ENCODE assay signal across 10 cellular contexts in genomic region chr19:17001603-17002183, GRCh38. TPM values are rescaled to one million over a fixed set of nuclear protein-coding genes. Genes with fewer than 3 reads are reported as not detected.
DNase-seq lines count a peak whose midpoint lies in the region; ATAC-seq, FAIRE-seq and TF ChIP-seq lines count a peak whose summit lies in the region.
"Had no signal": no experiment of that assay in that cellular context is flagged by ENCODE, and none has a peak within 500 bp of the region (broad histone marks: within the 10 kb centered on the region; RNA-seq: fewer than 3 reads in every experiment).

No MANE protein-coding gene starts in this region.

- no TSS peak for BruUV-seq in HepG2 (replicated peaks; lab: Mats Ljungman, UMichigan)

- H3K79me2 ChIP-seq in HepG2 (ENCODE audit: insufficient read depth, low read length) = no peaks in the 10 kb centered on the region

- H3K9me3 ChIP-seq in right lobe of liver (no peaks in the 10 kb centered on the region), HepG2 (ENCODE audit: low read length) (no peaks in the 10 kb centered on the region; the same call in 1 of the 2 replicates)
- H3K9me3 ChIP-seq: body of pancreas had no signal

- TF ChIP-seq EP300 in HepG2 (IDR thresholded peaks at IDR 0.05; ENCODE audit: low read depth in 2 of 2, low read length in 2 of 2) (no peak), HepG2 (CRISPR knock-in tag; IDR thresholded peaks at IDR 0.05; ENCODE audit: borderline replicate concordance) (no peak)

- DNase-seq in right lobe of liver (no peak), HepG2 (ENCODE audit: low spot score) (no peak), urothelium cell line (ENCODE audit: low spot score) (no peak), SIG-M5 (lab: John Stamatoyannopoulos, UW) (no peak), superior temporal gyrus (ENCODE audit: extremely low spot score) (no peak), lower leg skin (ENCODE audit: low spot score in 2 of 2) (no peak)
- peak in 1 of 2 donors; percentile 85 for DNase-seq in activated naive CD4-positive, alpha-beta T cell treated with anti-CD3 and anti-CD28 coated beads, Interleukin-2, amount 50 U/mL, for 72 hours (ENCODE audit: low spot score in 2 of 2)
- DNase-seq in stimulated activated CD4-positive, alpha-beta T cell treated with anti-CD3 and anti-CD28 coated beads, Interleukin-12 subunit alpha, Interleukin-12 subunit beta, amount 100 ng/mL, for 48 hours (ENCODE audit: low read depth in 2 of 3, low spot score in 1 of 3) = peak; percentile 9 to 32 (median 29)
- DNase-seq: body of pancreas, MM.1S had no signal

- no peak overlapping the region for H3K4me2 ChIP-seq in HepG2 (ENCODE audit: low read depth, low read length)

- POLR2A ChIA-PET in HepG2 (lab: Yijun Ruan, JAX) = no interaction called here

- WGBS in right lobe of liver (ENCODE audit: insufficient coverage, low coverage, low lambda C conversion rate, missing lambda C conversion rate) = 37% methylated on average over 6 of the region's 7 CpGs
- WGBS in HepG2 (ENCODE audit: low lambda C conversion rate) = 22% methylated on average over 7 of the region's 7 CpGs
- WGBS in lower leg skin, 2 donors = 41 to 46% methylated on average over 7 of the region's 7 CpGs

- no peaks in the 10 kb centered on the region for H3K4me1 ChIP-seq in right lobe of liver
- no peaks in the 10 kb centered on the region for H3K4me1 ChIP-seq in HepG2 (ENCODE audit: insufficient read depth, low read length)
- H3K4me1 ChIP-seq: body of pancreas had no signal

- H3K4me3 ChIP-seq in right lobe of liver = no peak overlapping the region
- H3K4me3 ChIP-seq in HepG2 (replicated peaks in 1 of 3; ENCODE audit: insufficient read depth in 1 of 3, low read depth in 2 of 3, low read length in 3 of 3) = no peak overlapping the region
- no peak overlapping the region for H3K4me3 ChIP-seq in lower leg skin (ENCODE audit: low read depth, poor library complexity, severe bottlenecking)
- H3K4me3 ChIP-seq: body of pancreas had no signal

- intact Hi-C loops in right lobe of liver (cut with DNase I) = no loop called here
- intact Hi-C loops in HepG2 (cut with micrococcal nuclease; ENCODE audit: unreplicated experiment) = no loop called here
- intact Hi-C loops in lower leg skin (cut with DNase I; ENCODE audit: low total_unique reads) = no loop called here

- FAIRE-seq in HepG2 (lab: Jason Lieb, UNC) (no peak), urothelium cell line (lab: Jason Lieb, UNC) (no peak)

- TF ChIP-seq POLR2A in right lobe of liver (IDR thresholded peaks at IDR 0.05) = no peak
- no peak for TF ChIP-seq POLR2A in HepG2 (IDR thresholded peaks at IDR 0.05; ENCODE audit: insufficient read depth in 1 of 2, low read depth in 2 of 2, low read length in 2 of 2)
- no peak for TF ChIP-seq POLR2A in lower leg skin (IDR thresholded peaks at IDR 0.05)

- H3K27ac ChIP-seq in right lobe of liver (no peak overlapping the region), HepG2 (ENCODE audit: extremely low read length, insufficient read depth, low read length) (no peak overlapping the region)
- H3K27ac ChIP-seq: body of pancreas had no signal

- peaks cover 0 to 5% of the 10 kb centered on the region in 2 donors for H3K36me3 Mint-ChIP-seq in activated naive CD4-positive, alpha-beta T cell treated with anti-CD3 and anti-CD28 coated beads, Interleukin-2, amount 50 U/mL, for 72 hours

- H3K36me3 ChIP-seq in right lobe of liver = no peaks in the 10 kb centered on the region
- H3K36me3 ChIP-seq in HepG2 (replicated peaks in 1 of 2; ENCODE audit: control insufficient read depth in 1 of 2, insufficient read depth in 2 of 2, low read length in 2 of 2) = no peaks in the 10 kb centered on the region

- H2AFZ ChIP-seq in HepG2 (ENCODE audit: low read length) = no peak overlapping the region

- TF ChIP-seq CTCF in right lobe of liver (IDR thresholded peaks at IDR 0.05) (no peak), HepG2 (CRISPR knock-in tag; IDR thresholded peaks at IDR 0.05) (no peak), lower leg skin (IDR thresholded peaks at IDR 0.05) (no peak)

- in situ Hi-C loops in HepG2 (cut with HindIII; ENCODE audit: extremely low pct_ligation_motif_present, low pct_unique_long_range_greater_than_20kb) = no loop called here

- H3K9me3 Mint-ChIP-seq in activated naive CD4-positive, alpha-beta T cell treated with anti-CD3 and anti-CD28 coated beads, Interleukin-2, amount 50 U/mL, for 72 hours = peaks cover 5 to 7% of the 10 kb centered on the region in 2 donors

- no peak overlapping the region for H3K9ac ChIP-seq in HepG2 (ENCODE audit: insufficient read depth, low read depth, low read length)

- H3K27me3 ChIP-seq in right lobe of liver (no peaks in the 10 kb centered on the region), HepG2 (ENCODE audit: control insufficient read depth in 1 of 2, insufficient read depth in 2 of 2, low read length in 2 of 2) (peaks cover 0 to 3% of the 10 kb centered on the region in 2 experiments; a peak in 1 of 5 replicates)
- H3K27me3 ChIP-seq: body of pancreas had no signal

- CTCF ChIA-PET in HepG2 (lab: Yijun Ruan, JAX; ENCODE audit: low intra/inter-chr PET ratio, low total read pairs) = no interaction called here

- peak overlapping the region; percentile 22 to 64 for H3K27ac Mint-ChIP-seq in activated naive CD4-positive, alpha-beta T cell treated with anti-CD3 and anti-CD28 coated beads, Interleukin-2, amount 50 U/mL, for 72 hours

- no peak for TF ChIP-seq RAD21 in HepG2 (CRISPR knock-in tag; IDR thresholded peaks at IDR 0.05)

- H4K20me1 ChIP-seq in HepG2 (ENCODE audit: insufficient read depth, low read length) = no peaks in the 10 kb centered on the region

- ATAC-seq in right lobe of liver = peak in 3 of 4 donors; percentile 13 to 43 (median 38)
- no peak for ATAC-seq in HepG2
- peak; percentile 57 to 90 for ATAC-seq in activated naive CD4-positive, alpha-beta T cell treated with anti-CD3 and anti-CD28 coated beads, Interleukin-2, amount 50 U/mL, for 72 hours
- ATAC-seq: body of pancreas had no signal

TF ChIP-seq in HepG2, 621 proteins besides CTCF, POLR2A, EP300 and RAD21 (continues in another document):
- TF ChIP-seq U2AF2 (IDR thresholded peaks at IDR 0.05; ENCODE audit: low read depth, low read length) (no peak), ZNF441 (CRISPR knock-in tag; IDR thresholded peaks at IDR 0.05; ENCODE audit: borderline replicate concordance) (no peak), ZNF143 (CRISPR knock-in tag; IDR thresholded peaks at IDR 0.05) (no peak), HDAC6 (IDR thresholded peaks at IDR 0.05; ENCODE audit: low read depth, low read length) (no peak), KAT7 (CRISPR knock-in tag; IDR thresholded peaks at IDR 0.05; ENCODE audit: borderline replicate concordance) (no peak), JUNB (CRISPR knock-in tag; IDR thresholded peaks at IDR 0.05; ENCODE audit: borderline replicate concordance) (no peak), DDIT3 (CRISPR knock-in tag; IDR thresholded peaks at IDR 0.05) (no peak), PBX3 (CRISPR knock-in tag; IDR thresholded peaks at IDR 0.05; ENCODE audit: borderline replicate concordance) (no peak)

RNA-seq across cellular contexts. Expression of gene CPAMD8, which starts 24.9 kb away (rescaled TPM):
- total RNA-seq in right lobe of liver (1 to 10 TPM in 4 of 6 experiments, under 1 TPM in 2; 0.90 to 1.8 (median 1.2) TPM), HepG2 (2016; rRNA removed; fragmentation: Illumina TruSeq; extraction: Trizol) (0.28 and 0.29 TPM in 2 replicates), lower leg skin (10 to 100 TPM in 3 of 4 donors, 1 to 10 TPM in 1; 8.1 to 14.0 (median 13.0) TPM)
- total RNA-seq in HepG2 (2016; cell fraction: cytosol; rRNA removed; fragmentation: Illumina TruSeq; extraction: Trizol; ENCODE audit: low read depth) = not detected in 2 replicates
- total RNA-seq in HepG2 (2016; cell fraction: insoluble cytoplasmic fraction; rRNA removed; fragmentation: Illumina TruSeq; extraction: Trizol) = 0.04 and 0.21 TPM in 2 replicates
- not detected in 2 replicates for total RNA-seq in HepG2 (2016; cell fraction: membrane; rRNA removed; fragmentation: Illumina TruSeq; extraction: Trizol)
- 0.34 TPM in 2 replicates for total RNA-seq in HepG2 (2016; cell fraction: nucleus; rRNA removed; fragmentation: Illumina TruSeq; extraction: Trizol)
- 0.34 and 0.91 TPM in 2 replicates for polyA plus RNA-seq in HepG2 (2011; rRNA removed)
- polyA plus RNA-seq in HepG2 (2011; cell fraction: cytosol; rRNA removed) = 0.21 and 0.35 TPM in 2 replicates
- polyA plus RNA-seq in HepG2 (2011; cell fraction: nucleus; rRNA removed) = 1.6 and 2.5 TPM in 2 replicates
- polyA plus RNA-seq in HepG2 (2012) = 0.12 and 0.71 TPM in 2 replicates
- 0.09 TPM in 1 of 2 replicates, not detected in the other for polyA plus RNA-seq in HepG2 (2016; cell fraction: cytosol; fragmentation: Illumina TruSeq; extraction: Trizol; ENCODE audit: low read depth)
- 0.07 TPM in 1 of 2 replicates, not detected in the other for polyA plus RNA-seq in HepG2 (2016; cell fraction: insoluble cytoplasmic fraction; fragmentation: Illumina TruSeq; extraction: Trizol; ENCODE audit: low read depth)
- polyA plus RNA-seq in HepG2 (2016; cell fraction: membrane; fragmentation: Illumina TruSeq; extraction: Trizol; ENCODE audit: low read depth) = 0.26 TPM in 1 of 2 replicates, not detected in the other
- 0.14 and 0.48 TPM in 2 replicates for polyA plus RNA-seq in HepG2 (2016; cell fraction: nucleus; fragmentation: Illumina TruSeq; extraction: Trizol; ENCODE audit: insufficient read depth, low read depth)
- 0.30 and 0.94 TPM in 2 replicates for polyA minus RNA-seq in HepG2 (2011; rRNA and poly(A)+ RNA removed; ENCODE audit: low replicate concordance)
- polyA minus RNA-seq in HepG2 (2011; cell fraction: cytosol; rRNA and poly(A)+ RNA removed) = not detected in 2 replicates
- polyA minus RNA-seq in HepG2 (2011; cell fraction: nucleus; rRNA and poly(A)+ RNA removed) = 0.26 and 1.4 TPM in 2 replicates
- under 1 TPM; 0.19 to 0.75 TPM for total RNA-seq in activated naive CD4-positive, alpha-beta T cell treated with anti-CD3 and anti-CD28 coated beads, Interleukin-2, amount 50 U/mL, for 72 hours

Comparison
In these comparisons a context has a peak if more than half of its experiments do, and no peak if none do; other contexts are left out.
1. DNase-seq: peak in stimulated activated CD4-positive, alpha-beta T cell treated with anti-CD3 and anti-CD28 coated beads, Interleukin-12 subunit alpha, Interleukin-12 subunit beta, amount 100 ng/mL, for 48 hours (3 of 3); none in right lobe of liver (0 of 3), HepG2 (single experiment), urothelium cell line (single experiment), SIG-M5 (single experiment), superior temporal gyrus (single experiment) and lower leg skin (0 of 2).